14 cellular contexts compared by ENCODE assay signal in genomic region chr1:94675373-94675772, GRCh38.
A peak's percentile ranks its signal among the peaks of the same experiment; 100 is the strongest.
DNase-seq lines count a peak whose midpoint lies in the region; ATAC-seq and TF ChIP-seq lines count a peak whose summit lies in the region.
"Had no signal": no experiment of that assay in that cellular context is flagged by ENCODE, and none has a peak within 500 bp of the region (broad histone marks: within the 10 kb centered on the region; RNA-seq: fewer than 3 reads in every experiment).

No MANE protein-coding gene starts in this region.

- no peak for ATAC-seq in left lobe of liver

- H3K36me3 Mint-ChIP-seq in HFFc6 (ENCODE audit: low read depth): peaks cover 8% of the 10 kb centered on the region; the same call in 1 of the 2 replicates

- H3F3A ChIP-seq in PC-9 (ENCODE audit: insufficient read depth, low read depth): no peaks in the 10 kb centered on the region

- no peak overlapping the region for H3K4me3 Mint-ChIP-seq in HFFc6
- H3K4me3 Mint-ChIP-seq: B cell; CD4-positive, alpha-beta T cell had no signal

- H3K27me3 ChIP-seq in thyroid gland (no peaks in the 10 kb centered on the region), left ventricle myocardium inferior (ENCODE audit: low read depth) (no peaks in the 10 kb centered on the region), PC-9 (ENCODE audit: insufficient read depth, low read depth) (no peaks in the 10 kb centered on the region)

- 64 to 75% methylated on average over 4 of the region's 4 CpGs for WGBS in thyroid gland, 2 donors

- peaks cover 57% of the 10 kb centered on the region for H3K4me1 Mint-ChIP-seq in HFFc6 (ENCODE audit: low read depth)
- H3K4me1 Mint-ChIP-seq: B cell had no signal

- H3K4me3 ChIP-seq in astrocyte of the spinal cord (ENCODE audit: low read depth, low read length) (no peak overlapping the region), thyroid gland (replicated peaks in 1 of 3) (no peak overlapping the region), left ventricle myocardium inferior (no peak overlapping the region), PC-9 (no peak overlapping the region)

- H3K27me3 Mint-ChIP-seq in HFFc6 (ENCODE audit: insufficient read depth): peaks cover 2% of the 10 kb centered on the region; the same call in 1 of the 2 replicates

- intact Hi-C loops in thyroid gland (cut with DNase I): no loop called here
- intact Hi-C loops in left ventricle myocardium inferior (cut with micrococcal nuclease): no loop called here
- intact Hi-C loops in PC-9 (cut with micrococcal nuclease; ENCODE audit: unreplicated experiment): no loop called here

- no peaks in the 10 kb centered on the region for H4K20me1 ChIP-seq in PC-9 (ENCODE audit: insufficient read depth)

- TF ChIP-seq CTCF in HFFc6 (IDR thresholded peaks at IDR 0.05): no peak
- no peak for TF ChIP-seq CTCF in astrocyte of the spinal cord (IDR thresholded peaks at IDR 0.05; ENCODE audit: low read depth, low read length)
- no peak for TF ChIP-seq CTCF in thyroid gland (IDR thresholded peaks at IDR 0.05)
- no peak for TF ChIP-seq CTCF in left ventricle myocardium inferior (IDR thresholded peaks at IDR 0.05; ENCODE audit: borderline replicate concordance)
- TF ChIP-seq CTCF in PC-9 (conservative IDR thresholded peaks at IDR 0.05): no peak

- in situ Hi-C loops in astrocyte of the spinal cord (cut with HindIII; ENCODE audit: low sequenced_read_pairs): no loop called here

- H3K9me3 ChIP-seq in thyroid gland (no peaks in the 10 kb centered on the region), left ventricle myocardium inferior (replicated peaks) (no peaks in the 10 kb centered on the region), PC-9 (ENCODE audit: insufficient read depth, low read depth) (no peaks in the 10 kb centered on the region)

- no TSS peak for BruUV-seq in PC-9 (replicated peaks; lab: Mats Ljungman, UMichigan)

- peak overlapping the region; percentile 24 for H3K27ac Mint-ChIP-seq in HFFc6
- H3K27ac Mint-ChIP-seq: B cell; CD4-positive, alpha-beta T cell had no signal

- peaks cover 14 to 19% of the 10 kb centered on the region in 2 donors for H3K4me1 ChIP-seq in thyroid gland
- H3K4me1 ChIP-seq in left ventricle myocardium inferior: no peaks in the 10 kb centered on the region
- H3K4me1 ChIP-seq in PC-9 (replicated peaks; ENCODE audit: insufficient read depth): no peaks in the 10 kb centered on the region

- H3K4me2 ChIP-seq in PC-9: no peak overlapping the region

- TF ChIP-seq POLR2A in thyroid gland (IDR thresholded peaks at IDR 0.05): no peak

- DNase-seq in HFFc6: no peak
- DNase-seq in astrocyte of the spinal cord (ENCODE audit: low read depth, low spot score): peak; percentile 83
- DNase-seq in kidney glomerular epithelial cell (lab: John Stamatoyannopoulos, UW): peak; percentile 7
- no peak for DNase-seq in thyroid gland
- DNase-seq in left ventricle myocardium inferior: no peak
- no peak for DNase-seq in iPS-NIHi7 (ENCODE audit: extremely low spot score)
- no peak for DNase-seq in left lobe of liver (ENCODE audit: low spot score)
- no peak for DNase-seq in PC-9
- DNase-seq: ACHN; CD4-positive, alpha-beta T cell; DMS79; GOT3; SIG-M5 had no signal

- H3K79me2 ChIP-seq in PC-9 (ENCODE audit: low read depth): no peaks in the 10 kb centered on the region

- CTCF ChIA-PET in PC-9 (lab: Charles Lee): no interaction called here

- H2AFZ ChIP-seq in PC-9: no peak overlapping the region

- H3K36me3 ChIP-seq in thyroid gland: no peaks in the 10 kb centered on the region
- H3K36me3 ChIP-seq in left ventricle myocardium inferior: no peaks in the 10 kb centered on the region
- no peaks in the 10 kb centered on the region for H3K36me3 ChIP-seq in PC-9 (ENCODE audit: low read depth)

- H3K9me2 ChIP-seq in PC-9 (ENCODE audit: insufficient read depth): no peaks in the 10 kb centered on the region

- H3K9me3 Mint-ChIP-seq in HFFc6: 0 out of 2 replicates have a peak, but pooled peaks cover 3% of the 10 kb centered on the region
- H3K9me3 Mint-ChIP-seq: CD4-positive, alpha-beta T cell had no signal

- H3K27ac ChIP-seq in thyroid gland: peak overlapping the region in 2 of 3 donors; percentile 63 to 72
- H3K27ac ChIP-seq in left ventricle myocardium inferior (replicated peaks): no peak overlapping the region
- no peak overlapping the region for H3K27ac ChIP-seq in PC-9

- POLR2A ChIA-PET in PC-9 (lab: Charles Lee; ENCODE audit: unreplicated experiment): no interaction called here

Comparison
In these comparisons a context has a peak if more than half of its experiments do, and no peak if none do; other contexts are left out.
1. DNase-seq: peak in astrocyte of the spinal cord (single experiment) and kidney glomerular epithelial cell (single experiment); none in HFFc6 (single experiment), thyroid gland (0 of 2), left ventricle myocardium inferior (single experiment), iPS-NIHi7 (single experiment), left lobe of liver (single experiment) and PC-9 (0 of 2).
2. H3K27ac ChIP-seq: peak in thyroid gland (2 of 3); none in left ventricle myocardium inferior (single experiment) and PC-9 (single experiment).